In genomic region chr7:55280031-55280454, GRCh38 we compare ENCODE assay signal across 8 cellular contexts.
DNase-seq lines count a peak whose midpoint lies in the region; ATAC-seq and TF ChIP-seq lines count a peak whose summit lies in the region.

No MANE protein-coding gene starts in this region.

- TF ChIP-seq CTCF in WTC11 (IDR thresholded peaks at IDR 0.05), result peak; percentile 52
- TF ChIP-seq CTCF in cardiac fibroblast (IDR thresholded peaks at IDR 0.05; ENCODE audit: low read depth, low read length), result peak; percentile 66

- POLR2A ChIA-PET in WTC11 (lab: Charles Lee), result no interaction called here

- ATAC-seq in GM18858 (IDR thresholded peaks at IDR 0.05; ENCODE audit: unreplicated experiment), result peak; percentile 90
- peak; percentile 80 for ATAC-seq in HG03039 (IDR thresholded peaks at IDR 0.05; ENCODE audit: unreplicated experiment)
- ATAC-seq in WTC11, result peak; percentile 97

- H3K4me1 Mint-ChIP-seq in WTC11, result peaks cover 9% of the 10 kb centered on the region

- no peaks in the 10 kb centered on the region for H3K9me3 Mint-ChIP-seq in WTC11

- CTCF ChIA-PET in WTC11 (lab: Charles Lee), result interaction anchor here (0.6 to 2.7 kb wide), 19 partner anchors 9 to 684 kb away, joined by 3 to 20 read pairs (median 4); partner anchors contain the start of gene LANCL2

- no peak overlapping the region for H3K27ac Mint-ChIP-seq in WTC11

- no peaks in the 10 kb centered on the region for H3K36me3 Mint-ChIP-seq in WTC11

- H3K27me3 Mint-ChIP-seq in WTC11 (ENCODE audit: low read depth), result no peaks in the 10 kb centered on the region

- H3K4me3 ChIP-seq in cardiac fibroblast (replicated peaks in 1 of 2; ENCODE audit: low read depth in 2 of 2, low read length in 2 of 2), result no peak overlapping the region

- DNase-seq in AG20443 (ENCODE audit: low spot score) (peak; percentile 87), NCI-H2171 treated with DMSO at 0.1 percent for 48 hours (lab: John Stamatoyannopoulos, UW) (peak; percentile 69), WTC11 (ENCODE audit: low spot score) (peak; percentile 74), cardiac fibroblast (ENCODE audit: low read depth in 2 of 2) (peak; percentile 81 to 83), kidney glomerular epithelial cell (lab: John Stamatoyannopoulos, UW) (peak; percentile 66)
- peak; percentile 41 for DNase-seq in stimulated activated CD4-positive, alpha-beta T cell treated with anti-CD3 and anti-CD28 coated beads, Interleukin-4, amount 100 ng/mL, for 1 hour

- H3K4me3 Mint-ChIP-seq in WTC11, result no peak overlapping the region

TF ChIP-seq in WTC11, 78 proteins besides CTCF, POLR2A, EP300 and RAD21 (continues in another document):
- TF ChIP-seq, protein P1, sequence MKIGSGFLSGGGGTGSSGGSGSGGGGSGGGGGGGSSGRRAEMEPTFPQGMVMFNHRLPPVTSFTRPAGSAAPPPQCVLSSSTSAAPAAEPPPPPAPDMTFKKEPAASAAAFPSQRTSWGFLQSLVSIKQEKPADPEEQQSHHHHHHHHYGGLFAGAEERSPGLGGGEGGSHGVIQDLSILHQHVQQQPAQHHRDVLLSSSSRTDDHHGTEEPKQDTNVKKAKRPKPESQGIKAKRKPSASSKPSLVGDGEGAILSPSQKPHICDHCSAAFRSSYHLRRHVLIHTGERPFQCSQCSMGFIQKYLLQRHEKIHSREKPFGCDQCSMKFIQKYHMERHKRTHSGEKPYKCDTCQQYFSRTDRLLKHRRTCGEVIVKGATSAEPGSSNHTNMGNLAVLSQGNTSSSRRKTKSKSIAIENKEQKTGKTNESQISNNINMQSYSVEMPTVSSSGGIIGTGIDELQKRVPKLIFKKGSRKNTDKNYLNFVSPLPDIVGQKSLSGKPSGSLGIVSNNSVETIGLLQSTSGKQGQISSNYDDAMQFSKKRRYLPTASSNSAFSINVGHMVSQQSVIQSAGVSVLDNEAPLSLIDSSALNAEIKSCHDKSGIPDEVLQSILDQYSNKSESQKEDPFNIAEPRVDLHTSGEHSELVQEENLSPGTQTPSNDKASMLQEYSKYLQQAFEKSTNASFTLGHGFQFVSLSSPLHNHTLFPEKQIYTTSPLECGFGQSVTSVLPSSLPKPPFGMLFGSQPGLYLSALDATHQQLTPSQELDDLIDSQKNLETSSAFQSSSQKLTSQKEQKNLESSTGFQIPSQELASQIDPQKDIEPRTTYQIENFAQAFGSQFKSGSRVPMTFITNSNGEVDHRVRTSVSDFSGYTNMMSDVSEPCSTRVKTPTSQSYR (CRISPR knock-in tag; IDR thresholded peaks at IDR 0.05), result no peak
- TF ChIP-seq, protein P2, sequence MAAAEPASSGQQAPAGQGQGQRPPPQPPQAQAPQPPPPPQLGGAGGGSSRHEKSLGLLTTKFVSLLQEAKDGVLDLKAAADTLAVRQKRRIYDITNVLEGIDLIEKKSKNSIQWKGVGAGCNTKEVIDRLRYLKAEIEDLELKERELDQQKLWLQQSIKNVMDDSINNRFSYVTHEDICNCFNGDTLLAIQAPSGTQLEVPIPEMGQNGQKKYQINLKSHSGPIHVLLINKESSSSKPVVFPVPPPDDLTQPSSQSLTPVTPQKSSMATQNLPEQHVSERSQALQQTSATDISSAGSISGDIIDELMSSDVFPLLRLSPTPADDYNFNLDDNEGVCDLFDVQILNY (CRISPR knock-in tag; IDR thresholded peaks at IDR 0.05), result no peak
- TF ChIP-seq E2F1 (CRISPR knock-in tag; IDR thresholded peaks at IDR 0.05), result no peak
- no peak for TF ChIP-seq ZNF425 (CRISPR knock-in tag; conservative IDR thresholded peaks at IDR 0.05)
- no peak for TF ChIP-seq IRF2 (CRISPR knock-in tag; IDR thresholded peaks at IDR 0.05; ENCODE audit: borderline replicate concordance, low read depth)
- no peak for TF ChIP-seq ZMAT4 (CRISPR knock-in tag; IDR thresholded peaks at IDR 0.05)
- TF ChIP-seq ESRRA (CRISPR knock-in tag; IDR thresholded peaks at IDR 0.05; ENCODE audit: borderline replicate concordance), result no peak
- no peak for TF ChIP-seq ATF1 (CRISPR knock-in tag; IDR thresholded peaks at IDR 0.05)
- no peak for TF ChIP-seq MXD4 (CRISPR knock-in tag; IDR thresholded peaks at IDR 0.05; ENCODE audit: borderline replicate concordance)
- TF ChIP-seq, protein P3, sequence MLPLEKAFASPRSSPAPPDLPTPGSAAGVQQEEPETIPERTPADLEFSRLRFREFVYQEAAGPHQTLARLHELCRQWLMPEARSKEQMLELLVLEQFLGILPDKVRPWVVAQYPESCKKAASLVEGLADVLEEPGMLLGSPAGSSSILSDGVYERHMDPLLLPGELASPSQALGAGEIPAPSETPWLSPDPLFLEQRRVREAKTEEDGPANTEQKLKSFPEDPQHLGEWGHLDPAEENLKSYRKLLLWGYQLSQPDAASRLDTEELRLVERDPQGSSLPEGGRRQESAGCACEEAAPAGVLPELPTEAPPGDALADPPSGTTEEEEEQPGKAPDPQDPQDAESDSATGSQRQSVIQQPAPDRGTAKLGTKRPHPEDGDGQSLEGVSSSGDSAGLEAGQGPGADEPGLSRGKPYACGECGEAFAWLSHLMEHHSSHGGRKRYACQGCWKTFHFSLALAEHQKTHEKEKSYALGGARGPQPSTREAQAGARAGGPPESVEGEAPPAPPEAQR (CRISPR knock-in tag; IDR thresholded peaks at IDR 0.05), result no peak
- no peak for TF ChIP-seq SP1 (CRISPR knock-in tag; conservative IDR thresholded peaks at IDR 0.05)
- TF ChIP-seq, protein P4, sequence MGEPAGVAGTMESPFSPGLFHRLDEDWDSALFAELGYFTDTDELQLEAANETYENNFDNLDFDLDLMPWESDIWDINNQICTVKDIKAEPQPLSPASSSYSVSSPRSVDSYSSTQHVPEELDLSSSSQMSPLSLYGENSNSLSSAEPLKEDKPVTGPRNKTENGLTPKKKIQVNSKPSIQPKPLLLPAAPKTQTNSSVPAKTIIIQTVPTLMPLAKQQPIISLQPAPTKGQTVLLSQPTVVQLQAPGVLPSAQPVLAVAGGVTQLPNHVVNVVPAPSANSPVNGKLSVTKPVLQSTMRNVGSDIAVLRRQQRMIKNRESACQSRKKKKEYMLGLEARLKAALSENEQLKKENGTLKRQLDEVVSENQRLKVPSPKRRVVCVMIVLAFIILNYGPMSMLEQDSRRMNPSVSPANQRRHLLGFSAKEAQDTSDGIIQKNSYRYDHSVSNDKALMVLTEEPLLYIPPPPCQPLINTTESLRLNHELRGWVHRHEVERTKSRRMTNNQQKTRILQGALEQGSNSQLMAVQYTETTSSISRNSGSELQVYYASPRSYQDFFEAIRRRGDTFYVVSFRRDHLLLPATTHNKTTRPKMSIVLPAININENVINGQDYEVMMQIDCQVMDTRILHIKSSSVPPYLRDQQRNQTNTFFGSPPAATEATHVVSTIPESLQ (CRISPR knock-in tag; IDR thresholded peaks at IDR 0.05), result no peak
- TF ChIP-seq ZNF138 (CRISPR knock-in tag; conservative IDR thresholded peaks at IDR 0.05), result no peak
- no peak for TF ChIP-seq MAX (CRISPR knock-in tag; IDR thresholded peaks at IDR 0.05)
- no peak for TF ChIP-seq NFYB (CRISPR knock-in tag; conservative IDR thresholded peaks at IDR 0.05; ENCODE audit: low read depth)
- no peak for TF ChIP-seq NR3C1 (CRISPR knock-in tag; conservative IDR thresholded peaks at IDR 0.05; ENCODE audit: low read depth)
